25 cellular contexts compared by ENCODE assay signal in genomic region chr2:164032995-164033394, GRCh38.
DNase-seq lines count a peak whose midpoint lies in the region; ATAC-seq, FAIRE-seq and TF ChIP-seq lines count a peak whose summit lies in the region.
"Had no signal": no experiment of that assay in that cellular context is flagged by ENCODE, and none has a peak within 500 bp of the region (broad histone marks: within the 10 kb centered on the region; RNA-seq: fewer than 3 reads in every experiment).

No MANE protein-coding gene starts in this region.

- no peak overlapping the region for H3K4me2 ChIP-seq in keratinocyte (ENCODE audit: control insufficient read depth, extremely low read depth, insufficient read depth, low read depth, low read length)
- no peak overlapping the region for H3K4me2 ChIP-seq in trophoblast cell (ENCODE audit: low read length)

- no peak overlapping the region for H3K4ac ChIP-seq in trophoblast cell (ENCODE audit: low read depth, low read length)

- no peaks in the 10 kb centered on the region for H3K27me3 ChIP-seq in keratinocyte (ENCODE audit: control insufficient read depth, extremely low read depth, insufficient read depth, low read length)
- no peaks in the 10 kb centered on the region for H3K27me3 ChIP-seq in trophoblast cell (ENCODE audit: insufficient read depth, low read length)
- H3K27me3 ChIP-seq: ascending aorta, cardiac muscle cell, esophagus muscularis mucosa, pancreas, tibial artery had no signal

- H3K79me1 ChIP-seq in trophoblast cell (ENCODE audit: low read length), result no peaks in the 10 kb centered on the region

- H2BK5ac ChIP-seq in trophoblast cell (ENCODE audit: low read depth, low read length, poor library complexity), result no peak overlapping the region

- H3K9me3 ChIP-seq in keratinocyte (ENCODE audit: control insufficient read depth, low read depth, low read length) (no peaks in the 10 kb centered on the region), trophoblast cell (ENCODE audit: insufficient read depth, low read depth, low read length) (no peaks in the 10 kb centered on the region)
- H3K9me3 ChIP-seq: ascending aorta, esophagus muscularis mucosa, pancreas, tibial artery had no signal

- H4K20me1 ChIP-seq in keratinocyte (ENCODE audit: control insufficient read depth, extremely low read depth, insufficient read depth, low read length), result no peaks in the 10 kb centered on the region

- no peaks in the 10 kb centered on the region for H3K9me1 ChIP-seq in keratinocyte (ENCODE audit: control insufficient read depth, extremely low read depth, insufficient read depth, low read length)

- DNase-seq in GM12865 (ENCODE audit: low read depth) (peak; percentile 5), keratinocyte (ENCODE audit: low read depth, low spot score) (no peak), foreskin fibroblast (no peak), trophoblast cell (no peak), dermis blood vessel endothelial cell (no peak)
- DNase-seq: activated CD4-positive, alpha-beta memory T cell treated with anti-CD3 and anti-CD28 coated beads for 36 hours; C1 segment of cervical spinal cord; cortex of kidney; pancreas; PC-3; small intestine; stimulated activated CD4-positive, alpha-beta T cell treated with anti-CD3 and anti-CD28 coated beads, Interleukin-1b, Interleukin-23, amount 100 ng/mL, for 48 hours; stimulated activated CD8-positive, alpha-beta memory T cell treated with anti-CD3 and anti-CD28 coated beads, Interleukin-4, amount 100 ng/mL, for 48 hours; T-helper 17 cell; tibial artery had no signal

- peak overlapping the region; percentile 33 for H2AFZ ChIP-seq in keratinocyte (ENCODE audit: control insufficient read depth, low read length)
- no peak overlapping the region for H2AFZ ChIP-seq in trophoblast cell (ENCODE audit: insufficient read depth, low read length, poor library complexity)

- H2AK5ac ChIP-seq in trophoblast cell (ENCODE audit: low read length), result no peak overlapping the region

- no peak for FAIRE-seq in keratinocyte (lab: Jason Lieb, UNC)
- FAIRE-seq: frontal cortex, pancreas, small intestine had no signal

- H3K36me3 ChIP-seq in keratinocyte (ENCODE audit: control insufficient read depth in 2 of 2, extremely low read depth in 1 of 2, insufficient read depth in 2 of 2, low read length in 2 of 2), result no peaks in the 10 kb centered on the region
- no peaks in the 10 kb centered on the region for H3K36me3 ChIP-seq in trophoblast cell (ENCODE audit: control insufficient read depth in 1 of 2, insufficient read depth in 2 of 2, low read length in 2 of 2)
- H3K36me3 ChIP-seq: ascending aorta, cardiac muscle cell, esophagus muscularis mucosa, pancreas, tibial artery had no signal

- H4K8ac ChIP-seq in trophoblast cell (ENCODE audit: low read depth, low read length), result no peak overlapping the region

- H3K14ac ChIP-seq in trophoblast cell (ENCODE audit: low read length), result no peak overlapping the region

- TF ChIP-seq CTCF in GM12865 (IDR thresholded peaks at IDR 0.05; ENCODE audit: insufficient read depth, low read depth, low read length, missing control alignments), result no peak
- TF ChIP-seq CTCF in keratinocyte (optimal IDR thresholded peaks at IDR 0.05 in 1 of 3, IDR thresholded peaks at IDR 0.05 in 1 of 3, conservative IDR thresholded peaks at IDR 0.05 in 1 of 3; ENCODE audit: extremely low read depth in 1 of 3, insufficient read depth in 2 of 3, low read length in 3 of 3), result no peak
- TF ChIP-seq CTCF in foreskin fibroblast (IDR thresholded peaks at IDR 0.05; ENCODE audit: low read depth, low read length), result no peak

- no peaks in the 10 kb centered on the region for H3K79me2 ChIP-seq in keratinocyte (ENCODE audit: control insufficient read depth, insufficient read depth, low read length)
- H3K79me2 ChIP-seq in trophoblast cell (ENCODE audit: control insufficient read depth, insufficient read depth, low read length, poor library complexity), result no peaks in the 10 kb centered on the region

- H3K4me3 ChIP-seq in GM12865 (ENCODE audit: low read depth, low read length) (no peak overlapping the region), keratinocyte (ENCODE audit: control insufficient read depth in 2 of 3, extremely low read depth in 1 of 3, insufficient read depth in 2 of 3, low read depth in 1 of 3, low read length in 3 of 3) (no peak overlapping the region), foreskin fibroblast (ENCODE audit: low read depth in 1 of 2, low read length in 2 of 2) (no peak overlapping the region), trophoblast cell (ENCODE audit: low read depth, low read length) (no peak overlapping the region)
- H3K4me3 ChIP-seq: ascending aorta, cardiac muscle cell, esophagus muscularis mucosa, lung, pancreas, tibial artery had no signal

- H3K23ac ChIP-seq in trophoblast cell (ENCODE audit: low read length), result no peak overlapping the region

- dilution Hi-C loops in keratinocyte (cut with MboI; ENCODE audit: extremely low pct_ligation_motif_present, low sequenced_read_pairs), result no loop called here

- no peak overlapping the region for H4K91ac ChIP-seq in trophoblast cell (ENCODE audit: low read depth, low read length)

- no peak overlapping the region for H3K18ac ChIP-seq in trophoblast cell (ENCODE audit: low read length)

- ATAC-seq in GM21367 (IDR thresholded peaks at IDR 0.05; ENCODE audit: unreplicated experiment) (peak; percentile 62), HG03442 (IDR thresholded peaks at IDR 0.05; ENCODE audit: unreplicated experiment) (peak; percentile 39)
- ATAC-seq: activated CD4-positive, CD25-positive, alpha-beta regulatory T cell treated with anti-CD3 and anti-CD28 coated beads, Interleukin-2, amount 50 U/mL, for 24 hours; pancreas; PC-3; Right ventricle myocardium inferior; SK-N-SH treated with all-trans-retinoic acid at 6 μM for 48 hours; T-helper 17 cell had no signal

- H3K27ac ChIP-seq in keratinocyte (ENCODE audit: control insufficient read depth, insufficient read depth, low read length) (no peak overlapping the region), trophoblast cell (ENCODE audit: low read depth, low read length) (no peak overlapping the region)
- H3K27ac ChIP-seq: ascending aorta, cardiac muscle cell, esophagus muscularis mucosa, pancreas, tibial artery had no signal

- H3K9ac ChIP-seq in keratinocyte (ENCODE audit: control insufficient read depth, extremely low read depth, insufficient read depth, low read length) (no peak overlapping the region), trophoblast cell (ENCODE audit: low read length) (no peak overlapping the region)

- H2BK120ac ChIP-seq in trophoblast cell (ENCODE audit: insufficient read depth, low read length, poor library complexity), result no peak overlapping the region

- H4K12ac ChIP-seq in trophoblast cell (ENCODE audit: low read depth, low read length), result no peak overlapping the region

- H3K4me1 ChIP-seq in keratinocyte (ENCODE audit: control insufficient read depth, extremely low read depth, insufficient read depth, low read length) (no peaks in the 10 kb centered on the region), trophoblast cell (ENCODE audit: control insufficient read depth in 1 of 2, insufficient read depth in 2 of 2, low read length in 2 of 2) (no peaks in the 10 kb centered on the region)
- H3K4me1 ChIP-seq: esophagus muscularis mucosa, pancreas had no signal

- no peak overlapping the region for H2BK12ac ChIP-seq in trophoblast cell (ENCODE audit: low read length)
